ENCODE assay signal across 16 cellular contexts in the genomic region with DNA sequence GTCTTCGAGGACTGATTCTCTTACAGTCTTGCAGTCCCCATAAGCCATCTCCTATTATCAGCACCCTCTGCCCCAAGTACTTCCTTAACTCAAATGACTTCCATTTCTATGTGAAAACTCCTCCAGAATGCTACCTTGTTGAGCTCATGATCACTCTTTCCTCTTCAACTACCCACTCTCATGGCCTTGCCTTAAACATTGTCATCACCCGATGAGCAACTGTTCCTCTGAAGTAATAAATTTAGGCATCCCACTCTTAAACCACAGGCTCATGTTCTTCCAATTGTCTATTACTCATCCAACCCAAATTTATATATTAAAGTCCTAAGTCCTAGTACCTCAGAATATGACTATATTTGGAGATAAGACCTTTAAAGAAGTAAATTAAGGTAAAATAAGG.
DNase-seq lines count a peak whose midpoint lies in the region; ATAC-seq and TF ChIP-seq lines count a peak whose summit lies in the region.
"Had no signal": no experiment of that assay in that cellular context is flagged by ENCODE, and none has a peak within 500 bp of the region (broad histone marks: within the 10 kb centered on the region; RNA-seq: fewer than 3 reads in every experiment).

No MANE protein-coding gene starts in this region.

- peak; percentile 37 to 48 for ATAC-seq in activated T-cell treated with anti-CD3 and anti-CD28 coated beads, Interleukin-2, amount 50 U/mL, for 72 hours (replicated peaks in 1 of 2)
- ATAC-seq: GM23338 had no signal

- no peak for TF ChIP-seq CTCF in fibroblast of mammary gland (conservative IDR thresholded peaks at IDR 0.05; ENCODE audit: control insufficient read depth, insufficient read depth, low read depth, low read length)

- DNase-seq in activated T-cell treated with anti-CD3 and anti-CD28 coated beads, Interleukin-2, amount 50 U/mL, for 72 hours = no peak
- no peak for DNase-seq in activated T-cell treated with anti-CD3 and anti-CD28 coated beads, Interleukin-2, amount 50 U/mL, for 24 hours
- DNase-seq in LHCN-M2 (ENCODE audit: low read depth) (peak; percentile 52), fibroblast of mammary gland (ENCODE audit: low read depth) (peak; percentile 27), stromal cell of bone marrow (ENCODE audit: low read depth) (peak; percentile 16)
- DNase-seq in effector CD8-positive, alpha-beta T cell (lab: John Stamatoyannopoulos, UW) = no peak
- DNase-seq in CD8-positive, alpha-beta memory T cell = no peak
- DNase-seq in stimulated activated CD4-positive, alpha-beta T cell treated with anti-CD3 and anti-CD28 coated beads, Interleukin-15, amount 100 ng/mL, for 24 hours = no peak
- DNase-seq: ACHN; Calu3; CD4-positive, CD25-positive, alpha-beta regulatory T cell; DMS 273 treated with DMSO at 0.1 percent for 48 hours; H7 had no signal

- H3K27me3 Mint-ChIP-seq in activated T-cell treated with anti-CD3 and anti-CD28 coated beads, Interleukin-2, amount 50 U/mL, for 72 hours (ENCODE audit: low read depth) = peaks cover 10% of the 10 kb centered on the region
- H3K27me3 Mint-ChIP-seq in activated T-cell treated with anti-CD3 and anti-CD28 coated beads, Interleukin-2, amount 50 U/mL, for 24 hours = no peaks in the 10 kb centered on the region
- peaks cover 3 to 14% of the 10 kb centered on the region in 2 donors for H3K27me3 Mint-ChIP-seq in CD8-positive, alpha-beta memory T cell

- no peaks in the 10 kb centered on the region for H3K36me3 ChIP-seq in CD8-positive, alpha-beta memory T cell (ENCODE audit: insufficient read depth, low read length)
- H3K36me3 ChIP-seq: BLaER1 treated with 17β-estradiol and CSF1 and Interleukin-3, amounts not matched to agents 10 nM and 100 nM had no signal

- no peak overlapping the region for H3K27ac Mint-ChIP-seq in activated T-cell treated with anti-CD3 and anti-CD28 coated beads, Interleukin-2, amount 50 U/mL, for 72 hours
- H3K27ac Mint-ChIP-seq in activated T-cell treated with anti-CD3 and anti-CD28 coated beads, Interleukin-2, amount 50 U/mL, for 24 hours = no peak overlapping the region
- no peak overlapping the region for H3K27ac Mint-ChIP-seq in CD8-positive, alpha-beta memory T cell
- H3K27ac Mint-ChIP-seq: CD4-positive, CD25-positive, alpha-beta regulatory T cell; GM23338 had no signal

- POLR2A ChIA-PET in CD8-positive, alpha-beta memory T cell (lab: Charles Lee) = no interaction called here

- H3K4me3 ChIP-seq in fibroblast of mammary gland (ENCODE audit: control insufficient read depth, low read depth, low read length) = no peak overlapping the region
- H3K4me3 ChIP-seq in CD8-positive, alpha-beta memory T cell (ENCODE audit: low read length) = no peak overlapping the region
- H3K4me3 ChIP-seq: BLaER1 treated with 17β-estradiol and CSF1 and Interleukin-3, amounts not matched to agents 10 nM and 100 nM; GM23338 had no signal

- H3K27me3 ChIP-seq in CD8-positive, alpha-beta memory T cell (ENCODE audit: insufficient read depth, low read length, poor library complexity, severe bottlenecking) = no peaks in the 10 kb centered on the region
- H3K27me3 ChIP-seq: BLaER1 treated with 17β-estradiol and CSF1 and Interleukin-3, amounts not matched to agents 10 nM and 100 nM had no signal

- CTCF ChIA-PET in CD8-positive, alpha-beta memory T cell (lab: Charles Lee) = no interaction called here

- H3K4me1 ChIP-seq in CD8-positive, alpha-beta memory T cell (ENCODE audit: insufficient read depth, low read length) = no peaks in the 10 kb centered on the region

- H3K9me3 ChIP-seq in CD8-positive, alpha-beta memory T cell (ENCODE audit: low read length) = no peaks in the 10 kb centered on the region
- H3K9me3 ChIP-seq: BLaER1 treated with 17β-estradiol and CSF1 and Interleukin-3, amounts not matched to agents 10 nM and 100 nM had no signal

- H3K4me1 Mint-ChIP-seq in activated T-cell treated with anti-CD3 and anti-CD28 coated beads, Interleukin-2, amount 50 U/mL, for 72 hours (ENCODE audit: low read depth) = peaks cover 15% of the 10 kb centered on the region
- H3K4me1 Mint-ChIP-seq in activated T-cell treated with anti-CD3 and anti-CD28 coated beads, Interleukin-2, amount 50 U/mL, for 24 hours (ENCODE audit: low read depth) = peaks cover 18% of the 10 kb centered on the region
- peaks cover 0 to 5% (median 0%) of the 10 kb centered on the region in 3 donors for H3K4me1 Mint-ChIP-seq in CD8-positive, alpha-beta memory T cell
- H3K4me1 Mint-ChIP-seq: GM23338 had no signal

- no peaks in the 10 kb centered on the region for H3K36me3 Mint-ChIP-seq in activated T-cell treated with anti-CD3 and anti-CD28 coated beads, Interleukin-2, amount 50 U/mL, for 72 hours (ENCODE audit: insufficient read depth in 2 of 2)
- H3K36me3 Mint-ChIP-seq in activated T-cell treated with anti-CD3 and anti-CD28 coated beads, Interleukin-2, amount 50 U/mL, for 24 hours (ENCODE audit: low read depth) = no peaks in the 10 kb centered on the region
- no peaks in the 10 kb centered on the region for H3K36me3 Mint-ChIP-seq in CD8-positive, alpha-beta memory T cell
- H3K36me3 Mint-ChIP-seq: CD4-positive, CD25-positive, alpha-beta regulatory T cell had no signal

- no peak overlapping the region for H3K4me3 Mint-ChIP-seq in activated T-cell treated with anti-CD3 and anti-CD28 coated beads, Interleukin-2, amount 50 U/mL, for 72 hours
- H3K4me3 Mint-ChIP-seq in activated T-cell treated with anti-CD3 and anti-CD28 coated beads, Interleukin-2, amount 50 U/mL, for 24 hours = no peak overlapping the region
- no peak overlapping the region for H3K4me3 Mint-ChIP-seq in CD8-positive, alpha-beta memory T cell
- H3K4me3 Mint-ChIP-seq: CD4-positive, CD25-positive, alpha-beta regulatory T cell; GM23338 had no signal

- no peak overlapping the region for H3K27ac ChIP-seq in CD8-positive, alpha-beta memory T cell (ENCODE audit: low read depth, low read length)
- H3K27ac ChIP-seq: BLaER1 treated with 17β-estradiol and CSF1 and Interleukin-3, amounts not matched to agents 10 nM and 100 nM; HL-60 had no signal

- H3K9me3 Mint-ChIP-seq in activated T-cell treated with anti-CD3 and anti-CD28 coated beads, Interleukin-2, amount 50 U/mL, for 72 hours = peaks cover 2 to 5% of the 10 kb centered on the region in 2 donors
- peaks cover 2% of the 10 kb centered on the region for H3K9me3 Mint-ChIP-seq in activated T-cell treated with anti-CD3 and anti-CD28 coated beads, Interleukin-2, amount 50 U/mL, for 24 hours
- H3K9me3 Mint-ChIP-seq in CD8-positive, alpha-beta memory T cell = peaks cover 0 to 3% (median 0%) of the 10 kb centered on the region in 5 donors
- H3K9me3 Mint-ChIP-seq: GM23338 had no signal

Comparison
In these comparisons a context has a peak if more than half of its experiments do, and no peak if none do; other contexts are left out.
1. DNase-seq: peak in LHCN-M2 (single experiment), fibroblast of mammary gland (single experiment) and stromal cell of bone marrow (single experiment); none in activated T-cell treated with anti-CD3 and anti-CD28 coated beads, Interleukin-2, amount 50 U/mL, for 72 hours (0 of 2), activated T-cell treated with anti-CD3 and anti-CD28 coated beads, Interleukin-2, amount 50 U/mL, for 24 hours (single experiment), effector CD8-positive, alpha-beta T cell (single experiment), CD8-positive, alpha-beta memory T cell (0 of 5) and stimulated activated CD4-positive, alpha-beta T cell treated with anti-CD3 and anti-CD28 coated beads, Interleukin-15, amount 100 ng/mL, for 24 hours (single experiment).